Comparison of ENCODE assay signal across 24 cellular contexts in genomic region chr16:71658771-71659170, GRCh38. TPM values are rescaled to one million over a fixed set of nuclear protein-coding genes. Genes with fewer than 3 reads are reported as not detected.
A peak's percentile ranks its signal among the peaks of the same experiment; 100 is the strongest.
DNase-seq lines count a peak whose midpoint lies in the region; ATAC-seq, FAIRE-seq and TF ChIP-seq lines count a peak whose summit lies in the region.
"Had no signal": no experiment of that assay in that cellular context is flagged by ENCODE, and none has a peak within 500 bp of the region (broad histone marks: within the 10 kb centered on the region; RNA-seq: fewer than 3 reads in every experiment).

No MANE protein-coding gene starts in this region.

- no TSS peak for BruUV-seq in HepG2 (replicated peaks; lab: Mats Ljungman, UMichigan)

- no peak overlapping the region for H3K27ac ChIP-seq in HepG2 (ENCODE audit: extremely low read length, insufficient read depth, low read length)
- no peak overlapping the region for H3K27ac ChIP-seq in right lobe of liver
- H3K27ac ChIP-seq: C4-2B, esophagus squamous epithelium, left ventricle myocardium inferior, stomach had no signal

- no peaks in the 10 kb centered on the region for H4K20me1 ChIP-seq in HepG2 (ENCODE audit: insufficient read depth, low read length)

- H3K4me3 Mint-ChIP-seq in memory B cell: no peak overlapping the region
- H3K4me3 Mint-ChIP-seq: activated naive CD8-positive, alpha-beta T cell; type B pancreatic cell had no signal

- CTCF ChIA-PET in HepG2 (lab: Yijun Ruan, JAX; ENCODE audit: low intra/inter-chr PET ratio, low total read pairs): no interaction called here

- H3K4me2 ChIP-seq in HepG2 (ENCODE audit: low read depth, low read length): no peak overlapping the region

- no peaks in the 10 kb centered on the region for H3K79me2 ChIP-seq in HepG2 (ENCODE audit: insufficient read depth, low read length)

- WGBS in HepG2 (ENCODE audit: low lambda C conversion rate): 97% methylated on average over 4 of the region's 4 CpGs
- 91% methylated on average over 4 of the region's 4 CpGs for WGBS in right lobe of liver (ENCODE audit: insufficient coverage, low coverage, low lambda C conversion rate, missing lambda C conversion rate)

- no peak overlapping the region for H2AFZ ChIP-seq in HepG2 (ENCODE audit: low read length)

- H3K4me1 ChIP-seq in HepG2 (ENCODE audit: insufficient read depth, low read length): no peaks in the 10 kb centered on the region
- H3K4me1 ChIP-seq in right lobe of liver: no peaks in the 10 kb centered on the region
- no peaks in the 10 kb centered on the region for H3K4me1 ChIP-seq in adipocyte (ENCODE audit: control insufficient read depth, insufficient read depth, low read length)
- H3K4me1 ChIP-seq: esophagus squamous epithelium, left ventricle myocardium inferior, stomach had no signal

- peak overlapping the region; percentile 38 for H3K27ac Mint-ChIP-seq in memory B cell
- H3K27ac Mint-ChIP-seq: activated naive CD8-positive, alpha-beta T cell; type B pancreatic cell had no signal

- in situ Hi-C loops in HepG2 (cut with HindIII; ENCODE audit: extremely low pct_ligation_motif_present, low pct_unique_long_range_greater_than_20kb): no loop called here

- TF ChIP-seq CTCF in HepG2 (CRISPR knock-in tag; IDR thresholded peaks at IDR 0.05) (no peak), right lobe of liver (IDR thresholded peaks at IDR 0.05) (no peak)

- H3K36me3 Mint-ChIP-seq in memory B cell: peaks cover 16% of the 10 kb centered on the region

- DNase-seq in HepG2 (ENCODE audit: low spot score) (no peak), right lobe of liver (no peak), adipocyte (ENCODE audit: low read depth) (peak; percentile 63), memory B cell (ENCODE audit: low spot score in 2 of 2) (no peak), NCI-H1694 (lab: John Stamatoyannopoulos, UW) (no peak), sciatic nerve (ENCODE audit: low spot score) (no peak)
- no peak for DNase-seq in activated naive CD4-positive, alpha-beta T cell (lab: John Stamatoyannopoulos, UW)
- DNase-seq: activated CD4-positive, alpha-beta T cell treated with anti-CD3 and anti-CD28 coated beads for 1 hour; cerebellar nuclear complex; DMS153; effector CD8-positive, alpha-beta T cell; esophagus squamous epithelium; glutamatergic neuron; left ventricle myocardium inferior; NCI-H2081 treated with DMSO at 0.1 percent for 48 hours; NCI-H524 treated with DMSO at 0.1 percent for 48 hours; stomach had no signal

- TF ChIP-seq EP300 in HepG2 (IDR thresholded peaks at IDR 0.05; ENCODE audit: low read depth in 2 of 2, low read length in 2 of 2) (no peak), HepG2 (CRISPR knock-in tag; IDR thresholded peaks at IDR 0.05; ENCODE audit: borderline replicate concordance) (no peak)

- TF ChIP-seq POLR2A in HepG2 (IDR thresholded peaks at IDR 0.05; ENCODE audit: insufficient read depth in 1 of 2, low read depth in 2 of 2, low read length in 2 of 2) (no peak), right lobe of liver (IDR thresholded peaks at IDR 0.05) (no peak)

- peak; percentile 40 for FAIRE-seq in HepG2 (lab: Jason Lieb, UNC)
- FAIRE-seq: H54 had no signal

- intact Hi-C loops in HepG2 (cut with micrococcal nuclease; ENCODE audit: unreplicated experiment): no loop called here
- intact Hi-C loops in right lobe of liver (cut with DNase I): no loop called here
- intact Hi-C loops in sciatic nerve (cut with DNase I): no loop called here

- H3K9me3 ChIP-seq in HepG2 (ENCODE audit: low read length): no peaks in the 10 kb centered on the region
- no peaks in the 10 kb centered on the region for H3K9me3 ChIP-seq in right lobe of liver
- no peaks in the 10 kb centered on the region for H3K9me3 ChIP-seq in adipocyte (ENCODE audit: control insufficient read depth, low read length)
- H3K9me3 ChIP-seq: esophagus squamous epithelium, left ventricle myocardium inferior, stomach had no signal

- no peak for TF ChIP-seq RAD21 in HepG2 (CRISPR knock-in tag; IDR thresholded peaks at IDR 0.05)

- POLR2A ChIA-PET in HepG2 (lab: Yijun Ruan, JAX): no interaction called here

- peaks cover 2% of the 10 kb centered on the region for H3K4me1 Mint-ChIP-seq in memory B cell

- H3K27me3 ChIP-seq in HepG2 (ENCODE audit: control insufficient read depth in 1 of 2, insufficient read depth in 2 of 2, low read length in 2 of 2) (no peaks in the 10 kb centered on the region), right lobe of liver (no peaks in the 10 kb centered on the region), adipocyte (replicated peaks; ENCODE audit: control insufficient read depth, insufficient read depth, low read length) (no peaks in the 10 kb centered on the region)
- H3K27me3 ChIP-seq: esophagus squamous epithelium, stomach had no signal

- H3K4me3 ChIP-seq in HepG2 (replicated peaks in 1 of 3; ENCODE audit: insufficient read depth in 1 of 3, low read depth in 2 of 3, low read length in 3 of 3) (no peak overlapping the region), right lobe of liver (no peak overlapping the region), adipocyte (ENCODE audit: low read length) (no peak overlapping the region)
- H3K4me3 ChIP-seq: esophagus squamous epithelium, left ventricle myocardium inferior, stomach had no signal

- no peak for ATAC-seq in HepG2
- no peak for ATAC-seq in right lobe of liver
- ATAC-seq in memory B cell (ENCODE audit: low read depth): peak; percentile 46
- ATAC-seq in HG03196 (IDR thresholded peaks at IDR 0.05; ENCODE audit: unreplicated experiment): no peak
- no peak for ATAC-seq in sciatic nerve

- H3K36me3 ChIP-seq in HepG2 (replicated peaks in 1 of 2; ENCODE audit: control insufficient read depth in 1 of 2, insufficient read depth in 2 of 2, low read length in 2 of 2): peaks cover 14 to 49% of the 10 kb centered on the region in 2 experiments
- H3K36me3 ChIP-seq in right lobe of liver: peaks cover 0 to 8% (median 3%) of the 10 kb centered on the region in 4 donors
- H3K36me3 ChIP-seq in adipocyte (ENCODE audit: control insufficient read depth, insufficient read depth, low read length, severe bottlenecking): peaks cover 53% of the 10 kb centered on the region

- no peaks in the 10 kb centered on the region for H3K9me3 Mint-ChIP-seq in memory B cell
- H3K9me3 Mint-ChIP-seq: type B pancreatic cell had no signal

- H3K9ac ChIP-seq in HepG2 (ENCODE audit: insufficient read depth, low read depth, low read length): no peak overlapping the region
- H3K9ac ChIP-seq in adipocyte (ENCODE audit: low read length): no peak overlapping the region

- no peaks in the 10 kb centered on the region for H3K27me3 Mint-ChIP-seq in memory B cell
- H3K27me3 Mint-ChIP-seq: activated naive CD8-positive, alpha-beta T cell; type B pancreatic cell had no signal

TF ChIP-seq in HepG2, 621 proteins besides CTCF, POLR2A, EP300 and RAD21:
- TF ChIP-seq ZNF629 (CRISPR knock-in tag; conservative IDR thresholded peaks at IDR 0.05): no peak
- TF ChIP-seq ZNF678 (CRISPR knock-in tag; IDR thresholded peaks at IDR 0.05): no peak
- no peak for TF ChIP-seq NRL (CRISPR knock-in tag; IDR thresholded peaks at IDR 0.05; ENCODE audit: borderline replicate concordance)
- TF ChIP-seq ZNF816 (CRISPR knock-in tag; IDR thresholded peaks at IDR 0.05; ENCODE audit: borderline replicate concordance): no peak
- no peak for TF ChIP-seq ZNF780A (CRISPR knock-in tag; IDR thresholded peaks at IDR 0.05)
- no peak for TF ChIP-seq ZNF205 (CRISPR knock-in tag; IDR thresholded peaks at IDR 0.05)

RNA-seq across cellular contexts. Expression of gene MARVELD3, which starts 32.8 kb away (rescaled TPM):
- 3.6 and 5.6 TPM in 2 replicates for total RNA-seq in HepG2 (2016; rRNA removed; fragmentation: Illumina TruSeq; extraction: Trizol)
- total RNA-seq in HepG2 (2016; cell fraction: cytosol; rRNA removed; fragmentation: Illumina TruSeq; extraction: Trizol; ENCODE audit: low read depth): 0.88 and 0.91 TPM in 2 replicates
- total RNA-seq in HepG2 (2016; cell fraction: insoluble cytoplasmic fraction; rRNA removed; fragmentation: Illumina TruSeq; extraction: Trizol): 3.1 and 5.2 TPM in 2 replicates
- total RNA-seq in HepG2 (2016; cell fraction: membrane; rRNA removed; fragmentation: Illumina TruSeq; extraction: Trizol): 1.8 and 2.1 TPM in 2 replicates
- total RNA-seq in HepG2 (2016; cell fraction: nucleus; rRNA removed; fragmentation: Illumina TruSeq; extraction: Trizol): 5.3 and 5.6 TPM in 2 replicates
- 4.8 and 5.0 TPM in 2 replicates for polyA plus RNA-seq in HepG2 (2011; rRNA removed)
- 4.8 and 5.7 TPM in 2 replicates for polyA plus RNA-seq in HepG2 (2011; cell fraction: cytosol; rRNA removed)
- polyA plus RNA-seq in HepG2 (2011; cell fraction: nucleus; rRNA removed): 4.2 TPM in 2 replicates
- polyA plus RNA-seq in HepG2 (2012): 5.5 and 6.5 TPM in 2 replicates
- 0.61 and 0.77 TPM in 2 replicates for polyA plus RNA-seq in HepG2 (2016; cell fraction: cytosol; fragmentation: Illumina TruSeq; extraction: Trizol; ENCODE audit: low read depth)
- 4.0 and 4.4 TPM in 2 replicates for polyA plus RNA-seq in HepG2 (2016; cell fraction: insoluble cytoplasmic fraction; fragmentation: Illumina TruSeq; extraction: Trizol; ENCODE audit: low read depth)
- polyA plus RNA-seq in HepG2 (2016; cell fraction: membrane; fragmentation: Illumina TruSeq; extraction: Trizol; ENCODE audit: low read depth): 1.1 and 1.4 TPM in 2 replicates
- polyA plus RNA-seq in HepG2 (2016; cell fraction: nucleus; fragmentation: Illumina TruSeq; extraction: Trizol; ENCODE audit: insufficient read depth, low read depth): 9.4 and 10.1 TPM in 2 replicates
- 10.3 TPM in 1 of 2 replicates, not detected in the other for polyA minus RNA-seq in HepG2 (2011; rRNA and poly(A)+ RNA removed; ENCODE audit: low replicate concordance)
- polyA minus RNA-seq in HepG2 (2011; cell fraction: cytosol; rRNA and poly(A)+ RNA removed): 2.8 and 3.6 TPM in 2 replicates
- 6.2 and 7.7 TPM in 2 replicates for polyA minus RNA-seq in HepG2 (2011; cell fraction: nucleus; rRNA and poly(A)+ RNA removed)
- total RNA-seq in right lobe of liver: 1 to 10 TPM; 4.4 to 9.2 (median 5.6) TPM
- total RNA-seq in sciatic nerve: 0.36 TPM
- total RNA-seq: A172, left ventricle myocardium inferior, pulmonary artery endothelial cell had no signal
